ENCODE assay signal across 2 cellular contexts in genomic region chr6:169702640-169703246, GRCh38.
TF ChIP-seq lines count a peak whose summit lies in the region.

No MANE protein-coding gene starts in this region.

TF ChIP-seq in SK-N-SH, 30 proteins besides CTCF, POLR2A, EP300 and RAD21:
- no peak for TF ChIP-seq MEF2A (IDR thresholded peaks at IDR 0.05; ENCODE audit: borderline replicate concordance, low read depth)
- no peak for TF ChIP-seq USF2 (IDR thresholded peaks at IDR 0.05; ENCODE audit: borderline replicate concordance, low read depth, low read length)
- peak; percentile 59 for TF ChIP-seq MAX (IDR thresholded peaks at IDR 0.05; ENCODE audit: low read depth)
- TF ChIP-seq FOXJ3 (CRISPR knock-in tag; IDR thresholded peaks at IDR 0.05), result no peak
- TF ChIP-seq POLR2AphosphoS5 (IDR thresholded peaks at IDR 0.05; ENCODE audit: low read depth, low read length), result no peak
- TF ChIP-seq GABPA (IDR thresholded peaks at IDR 0.05; ENCODE audit: low read depth), result peak; percentile 34; the same call in 1 of the 2 replicates
- TF ChIP-seq CHD2 (IDR thresholded peaks at IDR 0.05; ENCODE audit: low read length, partially characterized antibody), result no peak
- TF ChIP-seq TCF12 (IDR thresholded peaks at IDR 0.05), result no peak

TF ChIP-seq in endothelial cell of umbilical vein, 7 proteins besides CTCF, POLR2A, EP300 and RAD21:
- TF ChIP-seq POLR2AphosphoS5 (IDR thresholded peaks at IDR 0.05; ENCODE audit: insufficient read depth, low read depth, low read length) (no peak), JUN (IDR thresholded peaks at IDR 0.05; ENCODE audit: borderline replicate concordance, insufficient read depth, insufficient read length, low read depth) (no peak), MYC (IDR thresholded peaks at IDR 0.05; ENCODE audit: low read depth, low read length) (no peak), FOS (IDR thresholded peaks at IDR 0.05; ENCODE audit: borderline replicate concordance, insufficient read depth, low read length) (no peak), MAX (IDR thresholded peaks at IDR 0.05; ENCODE audit: insufficient read depth, insufficient read length) (no peak), GATA2 (IDR thresholded peaks at IDR 0.05; ENCODE audit: insufficient read depth, insufficient read length, low read depth, low read length) (no peak), EZH2 (IDR thresholded peaks at IDR 0.05; ENCODE audit: borderline replicate concordance, low read depth, low read length, severe bottlenecking) (no peak)
